29 cellular contexts compared by ENCODE assay signal in the genomic region with DNA sequence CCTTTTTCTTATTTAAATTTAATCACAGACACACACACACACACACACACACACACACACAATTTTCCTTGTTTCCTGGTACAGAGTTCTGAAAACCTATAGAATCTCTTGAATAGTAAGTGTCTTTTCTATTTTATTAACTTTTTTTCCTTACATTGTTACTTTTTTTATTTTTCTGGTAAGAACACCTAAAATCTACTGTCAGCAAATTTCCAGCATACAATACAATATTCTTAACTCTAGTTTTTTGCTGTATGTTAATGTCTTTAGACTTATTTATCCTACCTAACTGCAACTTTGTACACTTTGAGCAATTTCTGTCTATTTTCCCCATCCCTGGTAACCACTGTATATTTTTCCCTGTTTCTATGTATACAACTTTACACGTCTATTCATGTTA.
"Had no signal": no experiment of that assay in that cellular context is flagged by ENCODE, and none has a peak within 500 bp of the region (broad histone marks: within the 10 kb centered on the region; RNA-seq: fewer than 3 reads in every experiment).

No MANE protein-coding gene starts in this region.

- H3K4me1 Mint-ChIP-seq: stimulated activated effector memory CD8-positive, alpha-beta T cell treated with anti-CD3 and anti-CD28 coated beads, Interleukin-12 subunit alpha, Interleukin-12 subunit beta, amount 100 ng/mL, for 72 hours; stimulated activated memory B cell treated with anti-CD40 and anti-IgM and Interleukin-4, amounts not matched to agents 10 μg/mL and 1 μg/mL and 100 μg/mL, for 72 hours; stimulated activated naive B cell treated with anti-CD40 and anti-IgM and Interleukin-4, amounts not matched to agents 10 μg/mL and 1 μg/mL and 100 μg/mL, for 72 hours; stimulated activated naive CD8-positive, alpha-beta T cell treated with anti-CD3 and anti-CD28 coated beads, Interleukin-15, amount 100 ng/mL, for 72 hours had no signal

- H3K27ac Mint-ChIP-seq: stimulated activated effector memory CD8-positive, alpha-beta T cell treated with anti-CD3 and anti-CD28 coated beads, Interleukin-12 subunit alpha, Interleukin-12 subunit beta, amount 100 ng/mL, for 72 hours; stimulated activated memory B cell treated with anti-CD40 and anti-IgM and Interleukin-4, amounts not matched to agents 10 μg/mL and 1 μg/mL and 100 μg/mL, for 72 hours; stimulated activated naive B cell treated with anti-CD40 and anti-IgM and Interleukin-4, amounts not matched to agents 10 μg/mL and 1 μg/mL and 100 μg/mL, for 72 hours; stimulated activated naive CD8-positive, alpha-beta T cell treated with anti-CD3 and anti-CD28 coated beads, Interleukin-15, amount 100 ng/mL, for 72 hours; stimulated activated naive CD8-positive, alpha-beta T cell treated with anti-CD3 and anti-CD28 coated beads, Interleukin-15, Interleukin-2, amounts not matched to agents 100 ng/mL and 50 ng/mL, for 24 hours; type B pancreatic cell had no signal

- ATAC-seq: stimulated activated effector memory CD8-positive, alpha-beta T cell treated with anti-CD3 and anti-CD28 coated beads, Interleukin-12 subunit alpha, Interleukin-12 subunit beta, amount 100 ng/mL, for 72 hours; stimulated activated memory B cell treated with anti-CD40 and anti-IgM and Interleukin-4, amounts not matched to agents 10 μg/mL and 1 μg/mL and 100 μg/mL, for 72 hours; stimulated activated naive B cell treated with anti-CD40 and anti-IgM and Interleukin-4, amounts not matched to agents 10 μg/mL and 1 μg/mL and 100 μg/mL, for 72 hours; stimulated activated naive CD8-positive, alpha-beta T cell treated with anti-CD3 and anti-CD28 coated beads, Interleukin-15, amount 100 ng/mL, for 72 hours; stimulated activated naive CD8-positive, alpha-beta T cell treated with anti-CD3 and anti-CD28 coated beads, Interleukin-15, Interleukin-2, amounts not matched to agents 100 U/mL and 50 U/mL, for 24 hours; upper lobe of right lung had no signal

- H3K36me3 ChIP-seq: stomach, suprapubic skin, thoracic aorta, thyroid gland, tibial artery, tibial nerve, transverse colon, upper lobe of left lung, upper lobe of right lung, uterus, vagina had no signal

- H3K27me3 Mint-ChIP-seq: stimulated activated memory B cell treated with anti-CD40 and anti-IgM and Interleukin-4, amounts not matched to agents 10 μg/mL and 1 μg/mL and 100 μg/mL, for 72 hours; stimulated activated naive B cell treated with anti-CD40 and anti-IgM and Interleukin-4, amounts not matched to agents 10 μg/mL and 1 μg/mL and 100 μg/mL, for 72 hours; stimulated activated naive CD8-positive, alpha-beta T cell treated with anti-CD3 and anti-CD28 coated beads, Interleukin-15, amount 100 ng/mL, for 72 hours; stimulated activated naive CD8-positive, alpha-beta T cell treated with anti-CD3 and anti-CD28 coated beads, Interleukin-15, Interleukin-2, amounts not matched to agents 100 ng/mL and 50 ng/mL, for 24 hours; type B pancreatic cell had no signal

- H3K4me1 ChIP-seq: stomach, suprapubic skin, testis, thyroid gland, tibial artery, tibial nerve, transverse colon, upper lobe of left lung, upper lobe of right lung, uterus, vagina had no signal

- H3K9me3 Mint-ChIP-seq: stimulated activated memory B cell treated with anti-CD40 and anti-IgM and Interleukin-4, amounts not matched to agents 10 μg/mL and 1 μg/mL and 100 μg/mL, for 72 hours; stimulated activated naive CD8-positive, alpha-beta T cell treated with anti-CD3 and anti-CD28 coated beads, Interleukin-15, Interleukin-2, amounts not matched to agents 100 ng/mL and 50 ng/mL, for 24 hours; type B pancreatic cell had no signal

- FAIRE-seq: urothelium cell line had no signal

- H3K27me3 ChIP-seq: stomach, suprapubic skin, testis, thyroid gland, tibial artery, tibial nerve, transverse colon, upper lobe of left lung, upper lobe of right lung, uterus, vagina had no signal

- H3K36me3 Mint-ChIP-seq: stimulated activated effector memory CD8-positive, alpha-beta T cell treated with anti-CD3 and anti-CD28 coated beads, Interleukin-12 subunit alpha, Interleukin-12 subunit beta, amount 100 ng/mL, for 72 hours; stimulated activated memory B cell treated with anti-CD40 and anti-IgM and Interleukin-4, amounts not matched to agents 10 μg/mL and 1 μg/mL and 100 μg/mL, for 72 hours; stimulated activated naive B cell treated with anti-CD40 and anti-IgM and Interleukin-4, amounts not matched to agents 10 μg/mL and 1 μg/mL and 100 μg/mL, for 72 hours; type B pancreatic cell had no signal

- H3K4me3 ChIP-seq: stomach, suprapubic skin, testis, thoracic aorta, thyroid gland, tibial artery, tibial nerve, transverse colon, upper lobe of left lung, upper lobe of right lung, uterus, vagina had no signal

- H3K9me3 ChIP-seq: suprapubic skin, testis, thoracic aorta, thyroid gland, tibial artery, tibial nerve, transverse colon, upper lobe of left lung, upper lobe of right lung, uterus, vagina had no signal

- H3K4me3 Mint-ChIP-seq: stimulated activated effector memory CD8-positive, alpha-beta T cell treated with anti-CD3 and anti-CD28 coated beads, Interleukin-12 subunit alpha, Interleukin-12 subunit beta, amount 100 ng/mL, for 72 hours; stimulated activated memory B cell treated with anti-CD40 and anti-IgM and Interleukin-4, amounts not matched to agents 10 μg/mL and 1 μg/mL and 100 μg/mL, for 72 hours; stimulated activated naive B cell treated with anti-CD40 and anti-IgM and Interleukin-4, amounts not matched to agents 10 μg/mL and 1 μg/mL and 100 μg/mL, for 72 hours; stimulated activated naive CD8-positive, alpha-beta T cell treated with anti-CD3 and anti-CD28 coated beads, Interleukin-15, amount 100 ng/mL, for 72 hours; stimulated activated naive CD8-positive, alpha-beta T cell treated with anti-CD3 and anti-CD28 coated beads, Interleukin-15, Interleukin-2, amounts not matched to agents 100 ng/mL and 50 ng/mL, for 24 hours; type B pancreatic cell had no signal

- DNase-seq: stimulated activated CD4-positive, alpha-beta T cell treated with anti-CD3 and anti-CD28 coated beads, Interleukin-2, amount 100 ng/mL, for 48 hours; stimulated activated CD4-positive, alpha-beta T cell treated with anti-CD3 and anti-CD28 coated beads, Interleukin-4, amount 100 ng/mL, for 1 hour; stimulated activated CD4-positive, alpha-beta T cell treated with anti-CD3 and anti-CD28 coated beads, Interleukin-4, amount 100 ng/mL, for 24 hours; stimulated activated CD4-positive, alpha-beta T cell treated with anti-CD3 and anti-CD28 coated beads, Interleukin-4, amount 100 ng/mL, for 4 hours; stimulated activated CD8-positive, alpha-beta memory T cell treated with anti-CD3 and anti-CD28 coated beads, Interleukin-4, amount 100 ng/mL, for 48 hours; stimulated activated naive B cell treated with anti-CD40 and anti-IgM and Interleukin-4, amounts not matched to agents 10 μg/mL and 1 μg/mL and 100 μg/mL, for 72 hours; stimulated activated naive CD4-positive, alpha-beta T cell; stimulated activated naive CD4-positive, alpha-beta T cell treated with Interleukin-2 at 50 U/mL for 16 hours; stimulated activated naive CD8-positive, alpha-beta T cell treated with anti-CD3 and anti-CD28 coated beads, Interleukin-15, amount 100 ng/mL, for 72 hours; stimulated activated naive CD8-positive, alpha-beta T cell treated with anti-CD3 and anti-CD28 coated beads, Interleukin-15, Interleukin-2, amounts not matched to agents 100 U/mL and 50 U/mL, for 24 hours; stomach; substantia nigra; testis; thyroid gland; tibial artery; transverse colon; trophoblast cell; upper lobe of left lung; upper lobe of right lung; uterus had no signal

- H3K27ac ChIP-seq: stomach, suprapubic skin, testis, thoracic aorta, thyroid gland, tibial artery, tibial nerve, transverse colon, upper lobe of left lung, upper lobe of right lung, uterus, vagina had no signal
